In the genomic region with DNA sequence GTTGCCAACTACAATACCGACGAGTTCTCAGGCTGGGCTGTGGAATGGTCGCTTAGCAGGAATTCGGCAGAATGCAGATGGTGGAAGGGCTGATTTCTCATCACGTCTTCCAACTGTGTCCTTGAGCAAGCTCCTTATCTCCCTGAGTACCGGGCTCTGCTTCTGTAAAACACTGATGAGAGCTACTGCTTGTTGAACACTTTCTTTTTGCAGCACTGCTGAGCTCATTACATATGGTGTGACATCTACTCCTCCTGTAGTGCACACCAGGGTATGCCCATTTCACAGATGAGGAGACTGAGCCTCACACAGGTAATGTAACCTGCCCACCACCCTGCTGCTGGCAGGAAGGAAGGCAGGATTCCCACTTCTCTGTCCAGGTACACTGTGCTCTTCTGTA, we compare ENCODE assay signal across 16 cellular contexts. TPM values are rescaled to one million over a fixed set of nuclear protein-coding genes. Genes with fewer than 3 reads are reported as not detected.
DNase-seq lines count a peak whose midpoint lies in the region; ATAC-seq and TF ChIP-seq lines count a peak whose summit lies in the region.
"Had no signal": no experiment of that assay in that cellular context is flagged by ENCODE, and none has a peak within 500 bp of the region (broad histone marks: within the 10 kb centered on the region; RNA-seq: fewer than 3 reads in every experiment).

No MANE protein-coding gene starts in this region.

- H4K12ac ChIP-seq in trophoblast cell (ENCODE audit: low read depth, low read length) = no peak overlapping the region

- no CpG with 5 or more reads among the region's 6 CpGs for WGBS in trophoblast cell (ENCODE audit: extremely low coverage, insufficient coverage, insufficient read length)

- no peak overlapping the region for H3K18ac ChIP-seq in trophoblast cell (ENCODE audit: low read length)

- H4K91ac ChIP-seq in trophoblast cell (ENCODE audit: low read depth, low read length) = no peak overlapping the region

- peak overlapping the region; percentile 7 for H3K4me3 ChIP-seq in GM12865 (ENCODE audit: low read depth, low read length)
- H3K4me3 ChIP-seq in trophoblast cell (ENCODE audit: low read depth, low read length) = no peak overlapping the region
- H3K4me3 ChIP-seq: BLaER1 treated with 17β-estradiol and CSF1 and Interleukin-3, amounts not matched to agents 10 nM and 100 nM had no signal

- H3K9me3 ChIP-seq in trophoblast cell (ENCODE audit: insufficient read depth, low read depth, low read length) = peaks cover 2% of the 10 kb centered on the region
- H3K9me3 ChIP-seq: BLaER1 treated with 17β-estradiol and CSF1 and Interleukin-3, amounts not matched to agents 10 nM and 100 nM had no signal

- H2BK5ac ChIP-seq in trophoblast cell (ENCODE audit: low read depth, low read length, poor library complexity) = no peak overlapping the region

- H3K4ac ChIP-seq in trophoblast cell (ENCODE audit: low read depth, low read length) = no peak overlapping the region

- no peak overlapping the region for H2BK12ac ChIP-seq in trophoblast cell (ENCODE audit: low read length)

- H3K36me3 ChIP-seq in trophoblast cell (ENCODE audit: control insufficient read depth in 1 of 2, insufficient read depth in 2 of 2, low read length in 2 of 2) = no peaks in the 10 kb centered on the region

- no peak overlapping the region for H2AFZ ChIP-seq in trophoblast cell (ENCODE audit: insufficient read depth, low read length, poor library complexity)

- no peak overlapping the region for H3K23ac ChIP-seq in trophoblast cell (ENCODE audit: low read length)

- no peak overlapping the region for H3K4me2 ChIP-seq in trophoblast cell (ENCODE audit: low read length)

- H3K4me3 Mint-ChIP-seq in activated T-cell treated with anti-CD3 and anti-CD28 coated beads, Interleukin-2, amount 50 U/mL, for 24 hours = peak overlapping the region; percentile 65

- no peak overlapping the region for H4K8ac ChIP-seq in trophoblast cell (ENCODE audit: low read depth, low read length)

- H3K27me3 Mint-ChIP-seq in activated T-cell treated with anti-CD3 and anti-CD28 coated beads, Interleukin-2, amount 50 U/mL, for 24 hours = peaks cover 4% of the 10 kb centered on the region

- H3K79me2 ChIP-seq in trophoblast cell (ENCODE audit: control insufficient read depth, insufficient read depth, low read length, poor library complexity) = no peaks in the 10 kb centered on the region

- no peak overlapping the region for H3K9ac ChIP-seq in trophoblast cell (ENCODE audit: low read length)
- H3K9ac ChIP-seq: BLaER1 treated with 17β-estradiol and CSF1 and Interleukin-3, amounts not matched to agents 10 nM and 100 nM had no signal

- peak; percentile 27 for DNase-seq in activated T-cell treated with anti-CD3 and anti-CD28 coated beads, Interleukin-2, amount 50 U/mL, for 24 hours
- DNase-seq in activated T-cell treated with anti-CD3 and anti-CD28 coated beads for 4 hours (no peak), GM12865 (ENCODE audit: low read depth) (no peak), epithelial cell of prostate (ENCODE audit: low read depth, low spot score) (no peak), trophoblast cell (peak; percentile 55 to 81), C1 segment of cervical spinal cord (lab: John Stamatoyannopoulos, UW) (no peak)
- no peak for DNase-seq in activated CD4-positive, alpha-beta T cell treated with anti-CD3 and anti-CD28 coated beads, Interleukin-2, amount 50 U/mL, for 4 hours
- DNase-seq: DMS 273 treated with DMSO at 0.1 percent for 48 hours, GF-D8, NCI-H1048, NCI-H1436 treated with DMSO at 0.1 percent for 48 hours, NCI-H2081, NCI-H748 treated with DMSO at 0.1 percent for 48 hours had no signal

- H3K27me3 ChIP-seq in trophoblast cell (ENCODE audit: insufficient read depth, low read length) = no peaks in the 10 kb centered on the region
- H3K27me3 ChIP-seq: BLaER1 treated with 17β-estradiol and CSF1 and Interleukin-3, amounts not matched to agents 10 nM and 100 nM had no signal

- no peak for TF ChIP-seq CTCF in GM12865 (IDR thresholded peaks at IDR 0.05; ENCODE audit: insufficient read depth, low read depth, low read length, missing control alignments)

- peaks cover 44% of the 10 kb centered on the region for H3K4me1 Mint-ChIP-seq in activated T-cell treated with anti-CD3 and anti-CD28 coated beads, Interleukin-2, amount 50 U/mL, for 24 hours (ENCODE audit: low read depth)

- no peak overlapping the region for H3K14ac ChIP-seq in trophoblast cell (ENCODE audit: low read length)

- no peaks in the 10 kb centered on the region for H3K79me1 ChIP-seq in trophoblast cell (ENCODE audit: low read length)

- no peak for ATAC-seq in GM19324 (IDR thresholded peaks at IDR 0.05; ENCODE audit: low FRiP score, unreplicated experiment)
- ATAC-seq: Panc1 had no signal

- no peak overlapping the region for H2AK5ac ChIP-seq in trophoblast cell (ENCODE audit: low read length)

- no peak overlapping the region for H2BK120ac ChIP-seq in trophoblast cell (ENCODE audit: insufficient read depth, low read length, poor library complexity)

- no peak overlapping the region for H3K27ac Mint-ChIP-seq in activated T-cell treated with anti-CD3 and anti-CD28 coated beads, Interleukin-2, amount 50 U/mL, for 24 hours

- H3K4me1 ChIP-seq in trophoblast cell (ENCODE audit: control insufficient read depth in 1 of 2, insufficient read depth in 2 of 2, low read length in 2 of 2) = no peaks in the 10 kb centered on the region

- no peaks in the 10 kb centered on the region for H3K36me3 Mint-ChIP-seq in activated T-cell treated with anti-CD3 and anti-CD28 coated beads, Interleukin-2, amount 50 U/mL, for 24 hours (ENCODE audit: low read depth)

- peaks cover 5% of the 10 kb centered on the region for H3K9me3 Mint-ChIP-seq in activated T-cell treated with anti-CD3 and anti-CD28 coated beads, Interleukin-2, amount 50 U/mL, for 24 hours

- peak overlapping the region; percentile 84 for H3K27ac ChIP-seq in epithelial cell of prostate
- no peak overlapping the region for H3K27ac ChIP-seq in trophoblast cell (ENCODE audit: low read depth, low read length)
- H3K27ac ChIP-seq: BLaER1 treated with 17β-estradiol and CSF1 and Interleukin-3, amounts not matched to agents 10 nM and 100 nM had no signal

RNA-seq across cellular contexts. Expression of gene IL1R2, which starts 8.3 kb away (rescaled TPM):
- 1.0 and 1.4 TPM in 2 replicates for polyA plus RNA-seq in trophoblast cell (2013)

Comparison
In these comparisons a context has a peak if more than half of its experiments do, and no peak if none do; other contexts are left out.
1. DNase-seq: peak in activated T-cell treated with anti-CD3 and anti-CD28 coated beads, Interleukin-2, amount 50 U/mL, for 24 hours (single experiment) and trophoblast cell (2 of 2); none in activated T-cell treated with anti-CD3 and anti-CD28 coated beads for 4 hours (single experiment), GM12865 (single experiment), epithelial cell of prostate (single experiment), C1 segment of cervical spinal cord (0 of 14) and activated CD4-positive, alpha-beta T cell treated with anti-CD3 and anti-CD28 coated beads, Interleukin-2, amount 50 U/mL, for 4 hours (0 of 2).